25 cellular contexts compared by ENCODE assay signal in genomic region chr17:39640493-39641118, GRCh38. TPM values are rescaled to one million over a fixed set of nuclear protein-coding genes. Genes with fewer than 3 reads are reported as not detected.
DNase-seq lines count a peak whose midpoint lies in the region; ATAC-seq and TF ChIP-seq lines count a peak whose summit lies in the region.
"Had no signal": no experiment of that assay in that cellular context is flagged by ENCODE, and none has a peak within 500 bp of the region (broad histone marks: within the 10 kb centered on the region; RNA-seq: fewer than 3 reads in every experiment).

No MANE protein-coding gene starts in this region.

- CTCF ChIA-PET in naive thymus-derived CD4-positive, alpha-beta T cell (lab: Charles Lee) = interaction anchor here (0.6 to 10.7 kb wide), 4 partner anchors 9 to 140 kb away, joined by 4 to 104 read pairs (median 10); partner anchors contain the start of gene PPP1R1B

- H3K36me3 ChIP-seq in CD4-positive, CD25-positive, alpha-beta regulatory T cell (ENCODE audit: control insufficient read depth, insufficient read depth, low read length) = peaks cover 5% of the 10 kb centered on the region
- H3K36me3 ChIP-seq in naive thymus-derived CD4-positive, alpha-beta T cell (ENCODE audit: control insufficient read depth in 2 of 3, insufficient read depth in 3 of 3, low read length in 3 of 3) = peaks cover 0 to 12% (median 0%) of the 10 kb centered on the region in 3 experiments
- H3K36me3 ChIP-seq: Peyer's patch, suprapubic skin had no signal

- H3K4me1 Mint-ChIP-seq in CD4-positive, CD25-positive, alpha-beta regulatory T cell = peaks cover 6 to 83% (median 52%) of the 10 kb centered on the region in 4 donors
- H3K4me1 Mint-ChIP-seq in activated naive CD8-positive, alpha-beta T cell treated with anti-CD3 and anti-CD28 coated beads, Interleukin-2, amount 50 U/mL, for 24 hours = peaks cover 66% of the 10 kb centered on the region
- H3K4me1 Mint-ChIP-seq in naive thymus-derived CD4-positive, alpha-beta T cell = peaks cover 66 to 94% (median 85%) of the 10 kb centered on the region in 7 donors
- H3K4me1 Mint-ChIP-seq in nephron progenitor cell = peaks cover 92% of the 10 kb centered on the region

- peaks cover 6% of the 10 kb centered on the region for H3K36me3 Mint-ChIP-seq in CD4-positive, CD25-positive, alpha-beta regulatory T cell
- peaks cover 2% of the 10 kb centered on the region for H3K36me3 Mint-ChIP-seq in activated naive CD8-positive, alpha-beta T cell treated with anti-CD3 and anti-CD28 coated beads, Interleukin-2, amount 50 U/mL, for 24 hours (ENCODE audit: low read depth)
- H3K36me3 Mint-ChIP-seq in naive thymus-derived CD4-positive, alpha-beta T cell = peaks cover 0 to 7% (median 0%) of the 10 kb centered on the region in 5 donors
- no peaks in the 10 kb centered on the region for H3K36me3 Mint-ChIP-seq in nephron progenitor cell (ENCODE audit: low read depth)

- H3K27me3 ChIP-seq in CD4-positive, CD25-positive, alpha-beta regulatory T cell (ENCODE audit: control insufficient read depth, insufficient read depth, low read length) = no peaks in the 10 kb centered on the region
- H3K27me3 ChIP-seq in naive thymus-derived CD4-positive, alpha-beta T cell (ENCODE audit: control insufficient read depth in 2 of 2, insufficient read depth in 2 of 2, low read length in 2 of 2) = no peaks in the 10 kb centered on the region
- H3K27me3 ChIP-seq: body of pancreas, Peyer's patch, suprapubic skin had no signal

- POLR2A ChIA-PET in naive thymus-derived CD4-positive, alpha-beta T cell (lab: Charles Lee) = interaction anchor here (3.4 to 3.5 kb wide), 2 partner anchors 17 to 89 kb away, joined by 12 to 14 read pairs; partner anchors contain the start of gene MIEN1

- H3K27me3 Mint-ChIP-seq in CD4-positive, CD25-positive, alpha-beta regulatory T cell = no peaks in the 10 kb centered on the region
- H3K27me3 Mint-ChIP-seq in activated naive CD8-positive, alpha-beta T cell treated with anti-CD3 and anti-CD28 coated beads, Interleukin-2, amount 50 U/mL, for 24 hours = no peaks in the 10 kb centered on the region
- no peaks in the 10 kb centered on the region for H3K27me3 Mint-ChIP-seq in naive thymus-derived CD4-positive, alpha-beta T cell
- H3K27me3 Mint-ChIP-seq in nephron progenitor cell (ENCODE audit: low read depth, poor library complexity) = peaks cover 4% of the 10 kb centered on the region

- H3K27ac ChIP-seq in CD4-positive, CD25-positive, alpha-beta regulatory T cell (ENCODE audit: insufficient read depth, low read length, poor library complexity, severe bottlenecking) = no peak overlapping the region
- H3K27ac ChIP-seq in naive thymus-derived CD4-positive, alpha-beta T cell (ENCODE audit: low read depth, low read length) = no peak overlapping the region
- H3K27ac ChIP-seq: body of pancreas, epithelial cell of prostate, Peyer's patch, suprapubic skin had no signal

- no peak for DNase-seq in CD4-positive, CD25-positive, alpha-beta regulatory T cell
- DNase-seq in MV-4-11 (lab: John Stamatoyannopoulos, UW) = peak; percentile 55
- DNase-seq in activated naive CD8-positive, alpha-beta T cell treated with anti-CD3 and anti-CD28 coated beads, Interleukin-2, amount 50 U/mL, for 24 hours = no peak
- no peak for DNase-seq in naive thymus-derived CD4-positive, alpha-beta T cell
- no peak for DNase-seq in NCI-H1105 (lab: John Stamatoyannopoulos, UW)
- no peak for DNase-seq in NCI-H2227 (lab: John Stamatoyannopoulos, UW; ENCODE audit: unreplicated experiment)
- DNase-seq in NCI-H69 (lab: John Stamatoyannopoulos, UW) = no peak
- no peak for DNase-seq in nephron progenitor cell
- DNase-seq: activated CD4-positive, alpha-beta T cell treated with anti-CD3 and anti-CD28 coated beads for 4 hours; activated CD8-positive, alpha-beta memory T cell treated with anti-CD3 and anti-CD28 coated beads, Interleukin-2, amount 50 U/mL, for 4 hours; activated naive CD4-positive, alpha-beta T cell treated with anti-CD3 and anti-CD28 coated beads for 36 hours; body of pancreas; DMS 273 treated with DMSO at 0.1 percent for 48 hours; Karpas-422; NCI-H1417 treated with DMSO at 0.1 percent for 48 hours; NCI-H2171; NCI-H748 treated with DMSO at 0.1 percent for 48 hours; Peyer's patch; SK-N-SH; T1000 had no signal

- H3K9me3 Mint-ChIP-seq in CD4-positive, CD25-positive, alpha-beta regulatory T cell = no peaks in the 10 kb centered on the region
- no peaks in the 10 kb centered on the region for H3K9me3 Mint-ChIP-seq in activated naive CD8-positive, alpha-beta T cell treated with anti-CD3 and anti-CD28 coated beads, Interleukin-2, amount 50 U/mL, for 24 hours
- H3K9me3 Mint-ChIP-seq in naive thymus-derived CD4-positive, alpha-beta T cell = no peaks in the 10 kb centered on the region
- H3K9me3 Mint-ChIP-seq in nephron progenitor cell = no peaks in the 10 kb centered on the region
- H3K9me3 Mint-ChIP-seq: activated naive CD4-positive, alpha-beta T cell treated with anti-CD3 and anti-CD28 coated beads for 36 hours had no signal

- H3K4me3 Mint-ChIP-seq in CD4-positive, CD25-positive, alpha-beta regulatory T cell = peak overlapping the region in 3 of 4 donors; percentile 21 to 70 (median 52)
- H3K4me3 Mint-ChIP-seq in activated naive CD8-positive, alpha-beta T cell treated with anti-CD3 and anti-CD28 coated beads, Interleukin-2, amount 50 U/mL, for 24 hours = no peak overlapping the region
- H3K4me3 Mint-ChIP-seq in naive thymus-derived CD4-positive, alpha-beta T cell = peak overlapping the region in 5 of 10 donors; percentile 8 to 97 (median 39)
- H3K4me3 Mint-ChIP-seq in nephron progenitor cell = no peak overlapping the region
- H3K4me3 Mint-ChIP-seq: activated naive CD4-positive, alpha-beta T cell treated with anti-CD3 and anti-CD28 coated beads for 36 hours had no signal

- H3K27ac Mint-ChIP-seq in CD4-positive, CD25-positive, alpha-beta regulatory T cell = peak overlapping the region in 1 of 3 donors; percentile 41
- peak overlapping the region; percentile 12 for H3K27ac Mint-ChIP-seq in activated naive CD8-positive, alpha-beta T cell treated with anti-CD3 and anti-CD28 coated beads, Interleukin-2, amount 50 U/mL, for 24 hours
- peak overlapping the region in 6 of 9 donors; percentile 8 to 70 (median 48) for H3K27ac Mint-ChIP-seq in naive thymus-derived CD4-positive, alpha-beta T cell
- H3K27ac Mint-ChIP-seq in nephron progenitor cell = no peak overlapping the region

- no peak for ATAC-seq in CD4-positive, CD25-positive, alpha-beta regulatory T cell (ENCODE audit: low read depth in 2 of 2)
- ATAC-seq in activated naive CD8-positive, alpha-beta T cell treated with anti-CD3 and anti-CD28 coated beads, Interleukin-2, amount 50 U/mL, for 24 hours = no peak
- ATAC-seq in naive thymus-derived CD4-positive, alpha-beta T cell = no peak
- ATAC-seq: body of pancreas, left lobe of liver had no signal

- no peaks in the 10 kb centered on the region for H3K9me3 ChIP-seq in CD4-positive, CD25-positive, alpha-beta regulatory T cell (ENCODE audit: control insufficient read depth in 2 of 2, low read length in 2 of 2)
- no peaks in the 10 kb centered on the region for H3K9me3 ChIP-seq in naive thymus-derived CD4-positive, alpha-beta T cell (ENCODE audit: control insufficient read depth in 2 of 3, low read length in 3 of 3)
- H3K9me3 ChIP-seq: body of pancreas, Peyer's patch, SK-N-SH, suprapubic skin had no signal

- no peak for TF ChIP-seq CTCF in nephron progenitor cell (IDR thresholded peaks at IDR 0.05)

- no peak overlapping the region for H3K4me3 ChIP-seq in CD4-positive, CD25-positive, alpha-beta regulatory T cell (ENCODE audit: low read depth, low read length)
- H3K4me3 ChIP-seq in naive thymus-derived CD4-positive, alpha-beta T cell (ENCODE audit: low read length) = no peak overlapping the region
- H3K4me3 ChIP-seq: body of pancreas, Peyer's patch, suprapubic skin had no signal

- intact Hi-C loops in naive thymus-derived CD4-positive, alpha-beta T cell (cut with micrococcal nuclease) = no loop called here

- H3K4me1 ChIP-seq in CD4-positive, CD25-positive, alpha-beta regulatory T cell (ENCODE audit: control insufficient read depth, insufficient read depth, low read length, poor library complexity, severe bottlenecking) = peaks cover 52% of the 10 kb centered on the region
- H3K4me1 ChIP-seq in naive thymus-derived CD4-positive, alpha-beta T cell (ENCODE audit: control insufficient read depth in 2 of 2, insufficient read depth in 2 of 2, low read length in 2 of 2) = peaks cover 45 to 61% of the 10 kb centered on the region in 2 donors

RNA-seq across cellular contexts. Expression of gene STARD3, which starts 3.7 kb away (rescaled TPM):
- 95.9 TPM for total RNA-seq in CD4-positive, CD25-positive, alpha-beta regulatory T cell
- 10 to 100 TPM; 45.4 to 48.6 (median 46.5) TPM for polyA plus RNA-seq in CD4-positive, CD25-positive, alpha-beta regulatory T cell
- 100 to 1,000 TPM in 2 of 5 experiments, 10 to 100 TPM in 3; 69.8 to 143 (median 99.3) TPM for total RNA-seq in naive thymus-derived CD4-positive, alpha-beta T cell
- polyA plus RNA-seq in naive thymus-derived CD4-positive, alpha-beta T cell = 10 to 100 TPM; 46.7 to 56.9 TPM

RNA-seq across cellular contexts. Expression of gene PPP1R1B, which starts 13.9 kb away (rescaled TPM):
- total RNA-seq in CD4-positive, CD25-positive, alpha-beta regulatory T cell = not detected
- not detected for polyA plus RNA-seq in CD4-positive, CD25-positive, alpha-beta regulatory T cell
- not detected for total RNA-seq in naive thymus-derived CD4-positive, alpha-beta T cell
- not detected for polyA plus RNA-seq in naive thymus-derived CD4-positive, alpha-beta T cell

RNA-seq across cellular contexts. Expression of gene TCAP, which starts 24.5 kb away (rescaled TPM):
- 3.4 TPM for total RNA-seq in CD4-positive, CD25-positive, alpha-beta regulatory T cell
- under 1 TPM in 1 of 4 donors, not detected in 3; 0.07 TPM for polyA plus RNA-seq in CD4-positive, CD25-positive, alpha-beta regulatory T cell
- 10 to 100 TPM in 1 of 5 experiments, 1 to 10 TPM in 4; 1.7 to 10.5 (median 4.6) TPM for total RNA-seq in naive thymus-derived CD4-positive, alpha-beta T cell
- polyA plus RNA-seq in naive thymus-derived CD4-positive, alpha-beta T cell = under 1 TPM in 1 of 2 donors, not detected in 1; 0.12 TPM

RNA-seq across cellular contexts. Expression of gene PNMT, which starts 27.6 kb away (rescaled TPM):
- total RNA-seq in CD4-positive, CD25-positive, alpha-beta regulatory T cell = 1.2 TPM
- not detected for polyA plus RNA-seq in CD4-positive, CD25-positive, alpha-beta regulatory T cell
- under 1 TPM in 4 of 5 experiments, not detected in 1; 0.42 to 0.89 (median 0.50) TPM for total RNA-seq in naive thymus-derived CD4-positive, alpha-beta T cell
- under 1 TPM; 0.36 to 0.48 TPM for polyA plus RNA-seq in naive thymus-derived CD4-positive, alpha-beta T cell
- total RNA-seq: activated naive CD4-positive, alpha-beta T cell treated with anti-CD3 and anti-CD28 coated beads for 36 hours had no signal

RNA-seq across cellular contexts. Expression of gene NEUROD2, which starts 32.9 kb away (rescaled TPM):
- not detected for total RNA-seq in CD4-positive, CD25-positive, alpha-beta regulatory T cell
- not detected for polyA plus RNA-seq in CD4-positive, CD25-positive, alpha-beta regulatory T cell
- not detected for total RNA-seq in naive thymus-derived CD4-positive, alpha-beta T cell
- polyA plus RNA-seq in naive thymus-derived CD4-positive, alpha-beta T cell = not detected
- total RNA-seq: activated naive CD4-positive, alpha-beta T cell treated with anti-CD3 and anti-CD28 coated beads for 36 hours; body of pancreas; HT-29; left lobe of liver; Peyer's patch; posterior vena cava; suprapubic skin had no signal
- polyA plus RNA-seq: SK-N-SH had no signal

Comparison
In these comparisons a context has a peak if more than half of its experiments do, and no peak if none do; other contexts are left out.
1. H3K4me3 Mint-ChIP-seq: peak in CD4-positive, CD25-positive, alpha-beta regulatory T cell (3 of 4); none in activated naive CD8-positive, alpha-beta T cell treated with anti-CD3 and anti-CD28 coated beads, Interleukin-2, amount 50 U/mL, for 24 hours (single experiment) and nephron progenitor cell (single experiment).